In genomic region chr12:107337354-107338095, GRCh38 we compare ENCODE assay signal across 16 cellular contexts.
DNase-seq lines count a peak whose midpoint lies in the region; ATAC-seq and TF ChIP-seq lines count a peak whose summit lies in the region.
"Had no signal": no experiment of that assay in that cellular context is flagged by ENCODE, and none has a peak within 500 bp of the region (broad histone marks: within the 10 kb centered on the region; RNA-seq: fewer than 3 reads in every experiment).

No MANE protein-coding gene starts in this region.

- H3K36me3 Mint-ChIP-seq in activated naive CD4-positive, alpha-beta T cell treated with anti-CD3 and anti-CD28 coated beads, Interleukin-2, amount 10 ng/mL, durations not matched to agents 7 days and 5 days, result peaks cover 50% of the 10 kb centered on the region
- no peaks in the 10 kb centered on the region for H3K36me3 Mint-ChIP-seq in effector memory CD8-positive, alpha-beta T cell (ENCODE audit: insufficient read depth)
- peaks cover 28% of the 10 kb centered on the region for H3K36me3 Mint-ChIP-seq in stimulated activated naive CD8-positive, alpha-beta T cell treated with anti-CD3 and anti-CD28 coated beads, Interleukin-15, Interleukin-2, amounts not matched to agents 100 ng/mL and 50 ng/mL, for 24 hours (ENCODE audit: low read depth)

- H4K20me1 ChIP-seq in PC-9 (ENCODE audit: insufficient read depth), result no peaks in the 10 kb centered on the region

- H3K27ac ChIP-seq in PC-9, result peak overlapping the region; percentile 69
- H3K27ac ChIP-seq: lower lobe of right lung, vagina had no signal

- H3K27me3 ChIP-seq in PC-9 (ENCODE audit: insufficient read depth, low read depth), result no peaks in the 10 kb centered on the region
- H3K27me3 ChIP-seq: vagina had no signal

- peak overlapping the region; percentile 59 for H3K27ac Mint-ChIP-seq in activated naive CD4-positive, alpha-beta T cell treated with anti-CD3 and anti-CD28 coated beads, Interleukin-2, amount 10 ng/mL, durations not matched to agents 7 days and 5 days
- H3K27ac Mint-ChIP-seq in effector memory CD8-positive, alpha-beta T cell, result no peak overlapping the region
- peak overlapping the region; percentile 82 for H3K27ac Mint-ChIP-seq in stimulated activated naive CD8-positive, alpha-beta T cell treated with anti-CD3 and anti-CD28 coated beads, Interleukin-15, Interleukin-2, amounts not matched to agents 100 ng/mL and 50 ng/mL, for 24 hours

- peaks cover 7% of the 10 kb centered on the region for H3F3A ChIP-seq in PC-9 (ENCODE audit: insufficient read depth, low read depth)

- TF ChIP-seq CTCF in PC-9 (conservative IDR thresholded peaks at IDR 0.05), result no peak

- no peak overlapping the region for H3K4me3 ChIP-seq in PC-9
- H3K4me3 ChIP-seq: GM12878, lower lobe of right lung, vagina had no signal

- CTCF ChIA-PET in activated naive CD4-positive, alpha-beta T cell treated with anti-CD3 and anti-CD28 coated beads, Interleukin-2, amount 10 ng/mL, durations not matched to agents 7 days and 5 days (lab: Charles Lee), result interaction anchor here (1.1 to 1.9 kb wide), 2 partner anchors 9 to 64 kb away, joined by 4 to 9 read pairs; no protein-coding TSS in a partner anchor
- CTCF ChIA-PET in PC-9 (lab: Charles Lee), result no interaction called here

- POLR2A ChIA-PET in PC-9 (lab: Charles Lee; ENCODE audit: unreplicated experiment), result no interaction called here

- H3K4me2 ChIP-seq in PC-9, result peak overlapping the region; percentile 34

- H3K4me1 ChIP-seq in PC-9 (replicated peaks; ENCODE audit: insufficient read depth), result peaks cover 21% of the 10 kb centered on the region
- H3K4me1 ChIP-seq: lower lobe of right lung, vagina had no signal

- no peaks in the 10 kb centered on the region for H3K9me3 ChIP-seq in PC-9 (ENCODE audit: insufficient read depth, low read depth)
- H3K9me3 ChIP-seq: lower lobe of right lung, vagina had no signal

- intact Hi-C loops in PC-9 (cut with micrococcal nuclease; ENCODE audit: unreplicated experiment), result no loop called here

- H3K27me3 Mint-ChIP-seq in activated naive CD4-positive, alpha-beta T cell treated with anti-CD3 and anti-CD28 coated beads, Interleukin-2, amount 10 ng/mL, durations not matched to agents 7 days and 5 days, result no peaks in the 10 kb centered on the region
- H3K27me3 Mint-ChIP-seq in effector memory CD8-positive, alpha-beta T cell, result peaks cover 0 to 5% of the 10 kb centered on the region in 2 donors
- no peaks in the 10 kb centered on the region for H3K27me3 Mint-ChIP-seq in stimulated activated naive CD8-positive, alpha-beta T cell treated with anti-CD3 and anti-CD28 coated beads, Interleukin-15, Interleukin-2, amounts not matched to agents 100 ng/mL and 50 ng/mL, for 24 hours

- peaks cover 7% of the 10 kb centered on the region for H3K9me3 Mint-ChIP-seq in activated naive CD4-positive, alpha-beta T cell treated with anti-CD3 and anti-CD28 coated beads, Interleukin-2, amount 10 ng/mL, durations not matched to agents 7 days and 5 days
- no peaks in the 10 kb centered on the region for H3K9me3 Mint-ChIP-seq in effector memory CD8-positive, alpha-beta T cell
- H3K9me3 Mint-ChIP-seq in stimulated activated naive CD8-positive, alpha-beta T cell treated with anti-CD3 and anti-CD28 coated beads, Interleukin-15, Interleukin-2, amounts not matched to agents 100 ng/mL and 50 ng/mL, for 24 hours, result no peaks in the 10 kb centered on the region

- no peak overlapping the region for H2AFZ ChIP-seq in PC-9

- no peaks in the 10 kb centered on the region for H3K36me3 ChIP-seq in PC-9 (ENCODE audit: low read depth)
- H3K36me3 ChIP-seq: lower lobe of right lung, vagina had no signal

- ATAC-seq in effector memory CD8-positive, alpha-beta T cell (replicated peaks), result peak; percentile 44
- ATAC-seq in HG03460 (IDR thresholded peaks at IDR 0.05; ENCODE audit: unreplicated experiment) (no peak), GM21526 (IDR thresholded peaks at IDR 0.05; ENCODE audit: low FRiP score, unreplicated experiment) (no peak)
- ATAC-seq: GM12878, lower lobe of right lung had no signal

- H3K79me2 ChIP-seq in PC-9 (ENCODE audit: low read depth), result peaks cover 60% of the 10 kb centered on the region

- DNase-seq in activated naive CD4-positive, alpha-beta T cell treated with anti-CD3 and anti-CD28 coated beads, Interleukin-2, amount 10 ng/mL, durations not matched to agents 7 days and 5 days, result no peak
- DNase-seq in activated naive CD4-positive, alpha-beta T cell treated with anti-CD3 and anti-CD28 coated beads, Interleukin-2, amount 50 U/mL, for 16 hours, result no peak
- DNase-seq in PC-9, result peak in 1 of 2 experiments; percentile 72
- no peak for DNase-seq in effector memory CD8-positive, alpha-beta T cell
- no peak for DNase-seq in hypothalamus (lab: John Stamatoyannopoulos, UW)
- DNase-seq: AML-193, caudate nucleus, DMS79, hippocampal formation, lower lobe of right lung, NCI-H1694 had no signal

- no peak overlapping the region for H3K4me3 Mint-ChIP-seq in activated naive CD4-positive, alpha-beta T cell treated with anti-CD3 and anti-CD28 coated beads, Interleukin-2, amount 10 ng/mL, durations not matched to agents 7 days and 5 days
- no peak overlapping the region for H3K4me3 Mint-ChIP-seq in effector memory CD8-positive, alpha-beta T cell
- peak overlapping the region; percentile 0 for H3K4me3 Mint-ChIP-seq in stimulated activated naive CD8-positive, alpha-beta T cell treated with anti-CD3 and anti-CD28 coated beads, Interleukin-15, Interleukin-2, amounts not matched to agents 100 ng/mL and 50 ng/mL, for 24 hours

- peaks cover 45% of the 10 kb centered on the region for H3K4me1 Mint-ChIP-seq in activated naive CD4-positive, alpha-beta T cell treated with anti-CD3 and anti-CD28 coated beads, Interleukin-2, amount 10 ng/mL, durations not matched to agents 7 days and 5 days
- H3K4me1 Mint-ChIP-seq in effector memory CD8-positive, alpha-beta T cell (ENCODE audit: low read depth in 2 of 2), result peaks cover 6 to 32% of the 10 kb centered on the region in 2 donors
- peaks cover 52% of the 10 kb centered on the region for H3K4me1 Mint-ChIP-seq in stimulated activated naive CD8-positive, alpha-beta T cell treated with anti-CD3 and anti-CD28 coated beads, Interleukin-15, Interleukin-2, amounts not matched to agents 100 ng/mL and 50 ng/mL, for 24 hours (ENCODE audit: low read depth)

- no TSS peak for BruUV-seq in PC-9 (replicated peaks; lab: Mats Ljungman, UMichigan)

- H3K9me2 ChIP-seq in PC-9 (ENCODE audit: insufficient read depth), result no peaks in the 10 kb centered on the region

Comparison
In these comparisons a context has a peak if more than half of its experiments do, and no peak if none do; other contexts are left out.
1. H3K27ac Mint-ChIP-seq: peak in activated naive CD4-positive, alpha-beta T cell treated with anti-CD3 and anti-CD28 coated beads, Interleukin-2, amount 10 ng/mL, durations not matched to agents 7 days and 5 days (single experiment) and stimulated activated naive CD8-positive, alpha-beta T cell treated with anti-CD3 and anti-CD28 coated beads, Interleukin-15, Interleukin-2, amounts not matched to agents 100 ng/mL and 50 ng/mL, for 24 hours (single experiment); none in effector memory CD8-positive, alpha-beta T cell (0 of 2).